Comparison of ENCODE assay signal across 11 cellular contexts in the genomic region with DNA sequence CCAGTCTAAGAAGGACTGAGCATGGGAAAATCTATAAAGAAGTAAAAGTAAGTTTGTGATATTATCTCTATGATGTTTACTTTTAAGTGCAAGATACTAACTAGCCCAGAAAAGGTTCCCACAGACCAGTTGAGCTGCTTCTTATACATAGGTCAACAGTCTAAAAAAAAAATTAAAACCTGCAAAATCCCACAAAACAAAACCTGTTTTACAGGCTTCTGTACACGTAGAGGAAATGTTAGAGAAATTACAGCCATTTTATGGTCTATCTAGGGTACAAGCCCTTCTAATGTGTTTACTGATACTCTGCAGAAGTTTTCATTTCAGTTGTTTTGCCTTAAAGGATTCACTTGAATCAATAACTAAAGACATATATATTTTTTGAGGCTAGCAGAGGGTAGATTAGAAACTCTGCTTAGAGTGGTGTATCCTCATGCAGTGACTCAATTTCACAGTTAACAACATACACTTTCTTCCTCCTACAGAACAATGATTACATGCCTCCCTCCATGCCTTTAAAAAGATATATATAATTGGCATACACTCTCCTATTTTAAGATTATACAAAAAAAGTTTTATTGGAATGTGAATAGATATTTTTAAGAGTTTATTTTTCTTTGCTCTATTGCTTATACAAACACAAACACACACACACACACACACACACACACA. TPM values are rescaled to one million over a fixed set of nuclear protein-coding genes. Genes with fewer than 3 reads are reported as not detected.
DNase-seq lines count a peak whose midpoint lies in the region; ATAC-seq and TF ChIP-seq lines count a peak whose summit lies in the region.
"Had no signal": no experiment of that assay in that cellular context is flagged by ENCODE, and none has a peak within 500 bp of the region (broad histone marks: within the 10 kb centered on the region; RNA-seq: fewer than 3 reads in every experiment).

No MANE protein-coding gene starts in this region.

- H3F3A ChIP-seq in OCI-LY1 (ENCODE audit: insufficient read depth, low read length), result no peaks in the 10 kb centered on the region

- no peak for TF ChIP-seq POLR2A in tibial nerve (IDR thresholded peaks at IDR 0.05)
- TF ChIP-seq POLR2A in lower leg skin (IDR thresholded peaks at IDR 0.05), result no peak

- ATAC-seq in mucosa of descending colon (peak; percentile 79), GM18517 (IDR thresholded peaks at IDR 0.05; ENCODE audit: unreplicated experiment) (no peak)
- ATAC-seq: T-cell had no signal

- TF ChIP-seq CTCF in OCI-LY1 (IDR thresholded peaks at IDR 0.05; ENCODE audit: low read length), result no peak
- TF ChIP-seq CTCF in colonic mucosa (IDR thresholded peaks at IDR 0.05), result no peak
- TF ChIP-seq CTCF in mucosa of descending colon (IDR thresholded peaks at IDR 0.05), result no peak
- no peak for TF ChIP-seq CTCF in tibial nerve (IDR thresholded peaks at IDR 0.05)
- TF ChIP-seq CTCF in lower leg skin (IDR thresholded peaks at IDR 0.05), result no peak

- H3K4me2 ChIP-seq in OCI-LY1 (ENCODE audit: low read length), result peak overlapping the region; percentile 97

- peak overlapping the region; percentile 92 for H3K9ac ChIP-seq in OCI-LY1 (ENCODE audit: low read length)
- no peak overlapping the region for H3K9ac ChIP-seq in colonic mucosa (ENCODE audit: low read depth in 2 of 2, low read length in 2 of 2)

- H3K27me3 ChIP-seq in OCI-LY1 (ENCODE audit: insufficient read depth, low read length) (no peaks in the 10 kb centered on the region), colonic mucosa (no peaks in the 10 kb centered on the region), tibial nerve (no peaks in the 10 kb centered on the region)

- H3K79me2 ChIP-seq in OCI-LY1 (ENCODE audit: insufficient read depth, low read length), result peaks cover 61% of the 10 kb centered on the region

- H3K36me3 ChIP-seq in OCI-LY1 (ENCODE audit: insufficient read depth, low read length) (0 out of 2 replicates have a peak, but pooled peaks cover 2% of the 10 kb centered on the region), colonic mucosa (no peaks in the 10 kb centered on the region), mucosa of descending colon (ENCODE audit: low read depth) (no peaks in the 10 kb centered on the region), tibial nerve (peaks cover 0 to 12% (median 0%) of the 10 kb centered on the region in 3 donors)

- intact Hi-C loops in colonic mucosa (cut with DNase I) (no loop called here), mucosa of descending colon (cut with DNase I, micrococcal nuclease) (no loop called here), lower leg skin (cut with DNase I; ENCODE audit: low total_unique reads) (no loop called here)

- H3K9me2 ChIP-seq in OCI-LY1 (ENCODE audit: low read depth, low read length), result no peaks in the 10 kb centered on the region

- no peaks in the 10 kb centered on the region for H4K20me1 ChIP-seq in OCI-LY1 (ENCODE audit: insufficient read depth, low read length)

- H2AFZ ChIP-seq in OCI-LY1 (ENCODE audit: low read length), result no peak overlapping the region

- 33 to 38% methylated on average over 1 of the region's 1 CpG for WGBS in tibial nerve, 2 donors
- 14 to 25% methylated on average over 1 of the region's 1 CpG for WGBS in lower leg skin, 2 donors

- H3K4me3 ChIP-seq in OCI-LY1 (ENCODE audit: low read depth, low read length, poor library complexity, severe bottlenecking), result peak overlapping the region; percentile 83
- peak overlapping the region; percentile 1 for H3K4me3 ChIP-seq in colonic mucosa
- no peak overlapping the region for H3K4me3 ChIP-seq in mucosa of descending colon
- peak overlapping the region; percentile 30 to 52 (median 35) for H3K4me3 ChIP-seq in tibial nerve
- no peak overlapping the region for H3K4me3 ChIP-seq in lower leg skin (ENCODE audit: low read depth, poor library complexity, severe bottlenecking)

- H3K27ac ChIP-seq in OCI-LY1 (ENCODE audit: low read depth, low read length, poor library complexity, severe bottlenecking) (peak overlapping the region; percentile 83), colonic mucosa (peak overlapping the region; percentile 1), tibial nerve (peak overlapping the region; percentile 73 to 94 (median 81))

- DNase-seq in colonic mucosa (no peak), mucosa of descending colon (peak in 1 of 3 donors; percentile 28), tibial nerve (ENCODE audit: low spot score in 2 of 2) (no peak), lower leg skin (ENCODE audit: low spot score in 2 of 2) (no peak)
- DNase-seq in stimulated activated naive CD4-positive, alpha-beta T cell treated with Interleukin-2 at 50 U/mL for 16 hours (lab: John Stamatoyannopoulos, UW), result no peak
- DNase-seq: activated CD4-positive, CD25-positive, alpha-beta regulatory T cell treated with anti-CD3 and anti-CD28 coated beads, Interleukin-2, amount 50 U/mL, for 72 hours; NCI-H1417 treated with DMSO at 0.1 percent for 48 hours; stimulated activated CD8-positive, alpha-beta memory T cell treated with anti-CD3 and anti-CD28 coated beads, Interleukin-4, amount 100 ng/mL, for 48 hours; T-cell had no signal

- H3K9me3 ChIP-seq in OCI-LY1 (ENCODE audit: low read length), result peaks cover 3% of the 10 kb centered on the region; the same call in 1 of the 2 replicates
- H3K9me3 ChIP-seq in colonic mucosa, result no peaks in the 10 kb centered on the region
- H3K9me3 ChIP-seq in mucosa of descending colon, result no peaks in the 10 kb centered on the region
- H3K9me3 ChIP-seq in tibial nerve, result peaks cover 0 to 12% (median 3%) of the 10 kb centered on the region in 4 donors

- TF ChIP-seq EP300 in tibial nerve (IDR thresholded peaks at IDR 0.05), result no peak

- H3K4me1 ChIP-seq in OCI-LY1 (ENCODE audit: insufficient read depth, low read length, severe bottlenecking) (peaks cover 36% of the 10 kb centered on the region), colonic mucosa (no peaks in the 10 kb centered on the region), mucosa of descending colon (ENCODE audit: low read depth) (peaks cover 5% of the 10 kb centered on the region), tibial nerve (peaks cover 0 to 27% (median 4%) of the 10 kb centered on the region in 4 donors)

RNA-seq across cellular contexts. Expression of a gene that starts 43.9 kb away (rescaled TPM):
- total RNA-seq in colonic mucosa, result 10 to 100 TPM in 1 of 2 donors, 1 to 10 TPM in 1; 6.1 to 14.5 TPM
- total RNA-seq in mucosa of descending colon, result 10 to 100 TPM in 1 of 3 donors, 1 to 10 TPM in 2; 8.5 to 87.2 (median 9.6) TPM
- total RNA-seq in tibial nerve, result 100 to 1,000 TPM in 3 of 4 donors, 10 to 100 TPM in 1; 89.4 to 152 (median 107) TPM
- total RNA-seq in lower leg skin, result 10 to 100 TPM; 14.9 to 31.1 (median 26.3) TPM

RNA-seq across cellular contexts. Expression of a gene that starts 44.1 kb away (rescaled TPM):
- total RNA-seq in colonic mucosa (1 to 10 TPM; 7.7 to 9.5 TPM), mucosa of descending colon (10 to 100 TPM; 10.6 to 13.7 (median 11.7) TPM), tibial nerve (10 to 100 TPM in 3 of 4 donors, 1 to 10 TPM in 1; 9.2 to 16.5 (median 13.0) TPM), lower leg skin (10 to 100 TPM in 2 of 4 donors, 1 to 10 TPM in 2; 9.3 to 14.4 (median 9.9) TPM)

Comparison
In these comparisons a context has a peak if more than half of its experiments do, and no peak if none do; other contexts are left out.
1. H3K27ac ChIP-seq: peak in every context shown above with its lines; median percentile 83 in OCI-LY1; 81 in tibial nerve; 1 in colonic mucosa.
2. H3K4me3 ChIP-seq: peak in OCI-LY1 (single experiment), colonic mucosa (single experiment) and tibial nerve (4 of 4); none in mucosa of descending colon (single experiment) and lower leg skin (single experiment).